In the genomic region with DNA sequence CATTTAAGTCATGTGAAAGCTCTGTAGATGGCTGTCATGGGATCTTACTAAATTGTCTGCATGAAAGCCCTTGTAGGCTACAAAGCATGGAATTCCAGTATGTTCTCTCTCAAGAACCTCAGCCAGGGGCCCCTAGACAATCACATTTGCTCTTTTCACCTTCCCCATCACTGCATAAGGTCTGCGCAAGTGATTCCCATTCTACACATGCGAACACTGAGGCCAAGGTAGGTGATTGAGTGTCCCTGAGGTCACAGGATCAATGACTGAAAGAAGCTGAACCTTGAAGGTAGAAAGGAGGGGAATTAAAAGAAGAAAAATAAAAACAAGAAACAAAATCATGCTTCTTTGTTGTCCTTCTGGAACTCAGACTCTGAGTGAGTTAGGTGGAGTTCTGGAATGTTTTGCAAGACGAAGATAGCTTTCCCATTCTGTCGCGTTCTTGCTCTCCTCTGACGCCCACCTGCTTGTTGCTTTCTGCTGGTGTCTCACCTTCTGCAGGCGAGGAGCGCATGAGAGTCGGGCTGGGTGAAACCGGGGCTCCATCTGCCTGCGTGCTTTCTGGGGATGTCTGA, we compare ENCODE assay signal across 10 cellular contexts.
DNase-seq lines count a peak whose midpoint lies in the region; ATAC-seq and TF ChIP-seq lines count a peak whose summit lies in the region.
"Had no signal": no experiment of that assay in that cellular context is flagged by ENCODE, and none has a peak within 500 bp of the region (broad histone marks: within the 10 kb centered on the region; RNA-seq: fewer than 3 reads in every experiment).

No MANE protein-coding gene starts in this region.

- no peak for TF ChIP-seq POLR2A in gastroesophageal sphincter (IDR thresholded peaks at IDR 0.05)

- peak overlapping the region; percentile 56 to 75 for H3K27ac ChIP-seq in ascending aorta
- H3K27ac ChIP-seq in gastroesophageal sphincter, result peak overlapping the region in 3 of 4 donors; percentile 54 to 76 (median 69)

- peaks cover 0 to 12% of the 10 kb centered on the region in 2 donors for H3K4me1 ChIP-seq in ascending aorta
- H3K4me1 ChIP-seq in gastroesophageal sphincter, result peaks cover 0 to 17% (median 8%) of the 10 kb centered on the region in 3 donors

- H3K9me3 ChIP-seq in ascending aorta, result no peaks in the 10 kb centered on the region
- H3K9me3 ChIP-seq in gastroesophageal sphincter, result no peaks in the 10 kb centered on the region

- no peak for ATAC-seq in gastroesophageal sphincter
- peak; percentile 35 for ATAC-seq in sciatic nerve
- ATAC-seq in GM21825 (IDR thresholded peaks at IDR 0.05; ENCODE audit: unreplicated experiment), result no peak

- no peak for TF ChIP-seq EP300 in gastroesophageal sphincter (IDR thresholded peaks at IDR 0.05)

- intact Hi-C loops in ascending aorta (cut with DNase I), result no loop called here
- intact Hi-C loops in sciatic nerve (cut with DNase I), result no loop called here

- TF ChIP-seq CTCF in AG10803 (conservative IDR thresholded peaks at IDR 0.05; ENCODE audit: low read length) (no peak), ascending aorta (IDR thresholded peaks at IDR 0.05) (no peak), gastroesophageal sphincter (IDR thresholded peaks at IDR 0.05) (no peak)

- WGBS in gastroesophageal sphincter (ENCODE audit: low coverage in 1 of 2), 2 donors, result 44 to 45% methylated on average over 6 to 10 of the region's 11 CpGs

- H3K36me3 ChIP-seq in ascending aorta, result no peaks in the 10 kb centered on the region
- no peaks in the 10 kb centered on the region for H3K36me3 ChIP-seq in gastroesophageal sphincter

- H3K4me3 ChIP-seq in AG10803 (ENCODE audit: low read length), result peak overlapping the region; percentile 54
- H3K4me3 ChIP-seq in ascending aorta, result peak overlapping the region; percentile 8 to 52
- H3K4me3 ChIP-seq in gastroesophageal sphincter, result peak overlapping the region in 1 of 2 donors; percentile 34

- DNase-seq in AG10803 (ENCODE audit: low read depth) (no peak), ascending aorta (ENCODE audit: low spot score in 2 of 2) (no peak), sciatic nerve (ENCODE audit: low spot score) (no peak), amniotic stem cell (lab: John Stamatoyannopoulos, UW) (no peak)
- no peak for DNase-seq in stimulated activated CD4-positive, alpha-beta T cell treated with anti-CD3 and anti-CD28 coated beads, Interleukin-1b, Interleukin-23, amount 100 ng/mL, for 48 hours
- DNase-seq in stimulated activated naive CD4-positive, alpha-beta T cell (lab: John Stamatoyannopoulos, UW), result no peak
- DNase-seq: CD8-positive, alpha-beta memory T cell; T1000 had no signal

- H3K27me3 ChIP-seq in ascending aorta (no peaks in the 10 kb centered on the region), gastroesophageal sphincter (no peaks in the 10 kb centered on the region)
